Comparison of ENCODE assay signal across 8 cellular contexts in genomic region chr6:2245103-2245953, GRCh38. TPM values are rescaled to one million over a fixed set of nuclear protein-coding genes. Genes with fewer than 3 reads are reported as not detected.
DNase-seq lines count a peak whose midpoint lies in the region; ATAC-seq and TF ChIP-seq lines count a peak whose summit lies in the region.

GMDS (minus strand) TSS chr6:2245605.

- H3K9me2 ChIP-seq in GM23338 (ENCODE audit: insufficient read depth), result no peaks in the 10 kb centered on the region

- peak within 1 kb of the TSS; percentile 50 for H3K9ac ChIP-seq in neural progenitor cell
- peak within 1 kb of the TSS; percentile 82 to 97 for H3K9ac ChIP-seq in stomach smooth muscle (ENCODE audit: low read length in 2 of 2)

- H4K20me1 ChIP-seq in GM23338 (replicated peaks; ENCODE audit: insufficient read depth) (peaks cover 4% of the 10 kb centered on the region; the same call in 1 of the 2 replicates), neural progenitor cell (ENCODE audit: low read depth) (no peaks in the 10 kb centered on the region)

- peak within 1 kb of the TSS; percentile 99 for H2AFZ ChIP-seq in GM23338
- H2AFZ ChIP-seq in neural progenitor cell (replicated peaks), result peak within 1 kb of the TSS; percentile 99

- peak within 1 kb of the TSS; percentile 84 for H3K27ac Mint-ChIP-seq in GM23338
- H3K27ac Mint-ChIP-seq in neural progenitor cell, result peak within 1 kb of the TSS; percentile 65

- H3F3A ChIP-seq in GM23338 (replicated peaks; ENCODE audit: low read depth) (no peaks in the 10 kb centered on the region), neural progenitor cell (ENCODE audit: low read depth) (peaks cover 4% of the 10 kb centered on the region)

- H3K4me1 ChIP-seq in GM23338 (ENCODE audit: insufficient read depth), result peaks cover 47% of the 10 kb centered on the region
- H3K4me1 ChIP-seq in SJCRH30, result no peaks in the 10 kb centered on the region
- peaks cover 6% of the 10 kb centered on the region for H3K4me1 ChIP-seq in neural progenitor cell
- H3K4me1 ChIP-seq in stomach smooth muscle (ENCODE audit: control insufficient read depth, insufficient read depth, low read length), result peaks cover 17% of the 10 kb centered on the region

- TF ChIP-seq CTCF in GM23338 (conservative IDR thresholded peaks at IDR 0.05; ENCODE audit: low read depth in 2 of 2) (no peak), foreskin fibroblast (IDR thresholded peaks at IDR 0.05; ENCODE audit: low read depth, low read length) (no peak), neural progenitor cell (IDR thresholded peaks at IDR 0.05) (no peak)

- no peaks in the 10 kb centered on the region for H3K36me3 Mint-ChIP-seq in GM23338 (ENCODE audit: low read depth)
- H3K36me3 Mint-ChIP-seq in neural progenitor cell, result peaks cover 4% of the 10 kb centered on the region

- ATAC-seq in GM23338, result peak; percentile 95

- no peaks in the 10 kb centered on the region for H3K9me3 Mint-ChIP-seq in GM23338
- H3K9me3 Mint-ChIP-seq in neural progenitor cell, result no peaks in the 10 kb centered on the region

- H3K79me2 ChIP-seq in GM23338 (replicated peaks; ENCODE audit: insufficient read depth), result peaks cover 44% of the 10 kb centered on the region
- H3K79me2 ChIP-seq in neural progenitor cell (ENCODE audit: low read depth), result peaks cover 14% of the 10 kb centered on the region

- H3K27me3 Mint-ChIP-seq in GM23338 (ENCODE audit: insufficient read depth, low read depth, poor library complexity), result peaks cover 4% of the 10 kb centered on the region
- H3K27me3 Mint-ChIP-seq in neural progenitor cell (ENCODE audit: insufficient read depth, low read depth), result peaks cover 14% of the 10 kb centered on the region

- H3K4me2 ChIP-seq in GM23338 (peak within 1 kb of the TSS; percentile 96), neural progenitor cell (peak within 1 kb of the TSS; percentile 96)

- peaks cover 47% of the 10 kb centered on the region for H3K4me1 Mint-ChIP-seq in GM23338
- peaks cover 27% of the 10 kb centered on the region for H3K4me1 Mint-ChIP-seq in neural progenitor cell

- H3K27ac ChIP-seq in GM23338 (ENCODE audit: low read depth) (peak within 1 kb of the TSS; percentile 86), SJCRH30 (peak within 1 kb of the TSS; percentile 75), neural progenitor cell (no peak within 1 kb of the TSS), stomach smooth muscle (ENCODE audit: low read length) (peak within 1 kb of the TSS; percentile 76)

- H3K36me3 ChIP-seq in GM23338 (ENCODE audit: insufficient read depth) (no peaks in the 10 kb centered on the region), SJCRH30 (no peaks in the 10 kb centered on the region), neural progenitor cell (no peaks in the 10 kb centered on the region), stomach smooth muscle (ENCODE audit: control insufficient read depth in 2 of 2, insufficient read depth in 2 of 2, low read length in 2 of 2) (peaks cover 0 to 2% of the 10 kb centered on the region in 2 donors)

- H3K4me3 ChIP-seq in GM23338 (peak within 1 kb of the TSS; percentile 91), SJCRH30 (peak within 1 kb of the TSS; percentile 95), foreskin fibroblast (ENCODE audit: low read depth in 1 of 2, low read length in 2 of 2) (peak within 1 kb of the TSS; percentile 83 to 96), neural progenitor cell (peak within 1 kb of the TSS; percentile 73), stomach smooth muscle (ENCODE audit: low read length in 2 of 2) (peak within 1 kb of the TSS; percentile 74 to 92)

- peak; percentile 90 for DNase-seq in ELF-1 (ENCODE audit: low read depth, low spot score)
- DNase-seq in GM23338 (ENCODE audit: low spot score), result peak; percentile 88
- peak; percentile 80 for DNase-seq in LHCN-M2 (ENCODE audit: low read depth)
- peak; percentile 64 to 78 for DNase-seq in SJCRH30
- peak; percentile 78 for DNase-seq in activated gamma-delta T cell treated with Interleukin-2 at 50 U/mL for 16 hours
- peak; percentile 92 to 97 for DNase-seq in foreskin fibroblast
- DNase-seq in neural progenitor cell (ENCODE audit: low spot score), result peak; percentile 97

- H3K4me3 Mint-ChIP-seq in GM23338, result peak within 1 kb of the TSS; percentile 97
- peak within 1 kb of the TSS; percentile 94 for H3K4me3 Mint-ChIP-seq in neural progenitor cell

- no peaks in the 10 kb centered on the region for H3K9me3 ChIP-seq in SJCRH30 (replicated peaks)
- H3K9me3 ChIP-seq in neural progenitor cell (ENCODE audit: low read depth), result no peaks in the 10 kb centered on the region
- no peaks in the 10 kb centered on the region for H3K9me3 ChIP-seq in stomach smooth muscle (ENCODE audit: control insufficient read depth in 2 of 2, low read length in 2 of 2)

- H3K27me3 ChIP-seq in GM23338 (ENCODE audit: insufficient read depth) (peaks cover 4% of the 10 kb centered on the region; the same call in 1 of the 2 replicates), SJCRH30 (no peaks in the 10 kb centered on the region), neural progenitor cell (peaks cover 17% of the 10 kb centered on the region), stomach smooth muscle (ENCODE audit: control insufficient read depth in 1 of 2, insufficient read depth in 2 of 2, low read length in 2 of 2) (no peaks in the 10 kb centered on the region)

TF ChIP-seq in GM23338, 12 proteins besides CTCF, POLR2A, EP300 and RAD21:
- TF ChIP-seq POLR2AphosphoS5 (IDR thresholded peaks at IDR 0.05; ENCODE audit: low read depth) (peak; percentile 79), JUNB (IDR thresholded peaks at IDR 0.05; ENCODE audit: unreplicated experiment) (no peak), CREB1 (CRISPR knock-in tag; IDR thresholded peaks at IDR 0.05; ENCODE audit: low read depth) (peak; percentile 94)
TF ChIP-seq in GM23338: peak in this region for 2.

RNA-seq across cellular contexts. Expression of gene GMDS, which starts in this region (rescaled TPM):
- 30.1 and 35.7 TPM in 2 replicates for total RNA-seq in GM23338 (2014; rRNA removed; shearing (Covaris generic))
- polyA plus RNA-seq in GM23338 (2016; fragmentation: Nextera tagmentation; extraction: Ambion mirVana), result 36.5 and 44.6 TPM in 2 replicates
- total RNA-seq in LHCN-M2 (2014; rRNA removed) (6.2 and 11.0 TPM in 2 replicates), neural progenitor cell (ENCODE audit: low replicate concordance) (9.4 and 22.6 TPM in 2 replicates)
- polyA plus RNA-seq in LHCN-M2 (2012), result 15.8 TPM
- total RNA-seq in SJCRH30 (2014; rRNA removed; shearing (Covaris generic)), result 7.9 and 9.9 TPM in 2 replicates
